Comparison of ENCODE assay signal across 15 cellular contexts in the genomic region with DNA sequence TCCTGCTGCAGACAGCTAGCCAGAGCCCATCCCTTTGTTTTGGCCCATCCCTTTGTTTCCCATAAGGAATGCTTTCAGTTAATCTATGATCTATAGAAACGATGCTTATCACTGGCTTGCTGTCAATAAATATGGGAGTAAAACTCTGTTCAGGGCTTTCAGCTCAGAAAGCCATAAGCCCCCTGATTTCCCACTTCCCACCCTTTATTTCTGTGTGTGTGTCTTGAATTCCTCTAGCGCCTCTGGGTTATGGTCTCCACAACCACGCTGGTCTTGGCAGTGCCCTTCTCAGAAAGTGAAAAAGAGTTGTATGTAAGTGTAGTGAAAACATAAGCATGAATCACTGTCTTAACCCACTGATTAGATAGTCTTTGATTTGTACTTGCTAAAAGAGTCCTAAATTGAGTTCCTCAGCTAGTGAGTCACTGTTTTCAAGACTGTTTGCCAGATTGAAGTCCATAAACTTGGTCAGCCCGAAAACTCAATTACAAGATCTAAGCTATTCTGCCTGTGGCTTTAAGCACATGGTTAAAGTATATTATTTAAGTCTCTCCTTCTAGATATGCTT. TPM values are rescaled to one million over a fixed set of nuclear protein-coding genes. Genes with fewer than 3 reads are reported as not detected.
A peak's percentile ranks its signal among the peaks of the same experiment; 100 is the strongest.
DNase-seq lines count a peak whose midpoint lies in the region; ATAC-seq and TF ChIP-seq lines count a peak whose summit lies in the region.
"Had no signal": no experiment of that assay in that cellular context is flagged by ENCODE, and none has a peak within 500 bp of the region (broad histone marks: within the 10 kb centered on the region; RNA-seq: fewer than 3 reads in every experiment).

No MANE protein-coding gene starts in this region.

- intact Hi-C loops in vagina (cut with DNase I) (no loop called here), uterus (cut with DNase I; ENCODE audit: low total_unique reads) (no loop called here)

- no peak overlapping the region for H2AFZ ChIP-seq in hepatocyte

- H3K36me3 ChIP-seq in hepatocyte (replicated peaks; ENCODE audit: insufficient read depth, low read depth) = no peaks in the 10 kb centered on the region
- no peaks in the 10 kb centered on the region for H3K36me3 ChIP-seq in vagina
- no peaks in the 10 kb centered on the region for H3K36me3 ChIP-seq in uterus
- H3K36me3 ChIP-seq: BE2C, esophagus squamous epithelium had no signal

- H3K27ac ChIP-seq in hepatocyte (peak overlapping the region; percentile 85), vagina (peak overlapping the region; percentile 69), uterus (no peak overlapping the region)
- H3K27ac ChIP-seq: esophagus squamous epithelium had no signal

- no peak overlapping the region for H3K4me3 ChIP-seq in hepatocyte
- H3K4me3 ChIP-seq in vagina = no peak overlapping the region
- no peak overlapping the region for H3K4me3 ChIP-seq in uterus
- H3K4me3 ChIP-seq: esophagus squamous epithelium had no signal

- no peaks in the 10 kb centered on the region for H3K79me2 ChIP-seq in hepatocyte

- no peaks in the 10 kb centered on the region for H3K9me3 ChIP-seq in hepatocyte (ENCODE audit: low read depth)
- H3K9me3 ChIP-seq in vagina = no peaks in the 10 kb centered on the region
- H3K9me3 ChIP-seq in uterus = no peaks in the 10 kb centered on the region
- H3K9me3 ChIP-seq: BE2C had no signal

- H3K27me3 ChIP-seq in hepatocyte = no peaks in the 10 kb centered on the region
- no peaks in the 10 kb centered on the region for H3K27me3 ChIP-seq in vagina
- no peaks in the 10 kb centered on the region for H3K27me3 ChIP-seq in uterus
- H3K27me3 ChIP-seq: BE2C, esophagus squamous epithelium had no signal

- TF ChIP-seq POLR2A in vagina (IDR thresholded peaks at IDR 0.05) = no peak
- TF ChIP-seq POLR2A in uterus (IDR thresholded peaks at IDR 0.05) = no peak

- peak overlapping the region; percentile 27 for H3K27ac Mint-ChIP-seq in activated T-cell treated with anti-CD3 and anti-CD28 coated beads, Interleukin-2, amount 50 U/mL, for 72 hours

- H3K36me3 Mint-ChIP-seq in activated T-cell treated with anti-CD3 and anti-CD28 coated beads, Interleukin-2, amount 50 U/mL, for 72 hours (ENCODE audit: insufficient read depth in 2 of 2) = peaks cover 14 to 15% of the 10 kb centered on the region in 2 donors

- peak; percentile 25 for DNase-seq in stimulated activated CD4-positive, alpha-beta T cell treated with anti-CD3 and anti-CD28 coated beads, Interleukin-15, amount 100 ng/mL, for 24 hours
- no peak for DNase-seq in stimulated activated CD4-positive, alpha-beta T cell treated with anti-CD3 and anti-CD28 coated beads, Interleukin-2, amount 100 ng/mL, for 48 hours
- DNase-seq in activated T-cell treated with anti-CD3 and anti-CD28 coated beads, Interleukin-2, amount 50 U/mL, for 72 hours = peak; percentile 17 to 48
- DNase-seq in hepatocyte (ENCODE audit: low spot score) (peak; percentile 49), vagina (ENCODE audit: extremely low spot score in 2 of 2) (no peak), uterus (no peak), iPS-NIHi11 (ENCODE audit: low spot score) (no peak)
- DNase-seq in central memory CD4-positive, alpha-beta T cell = no peak
- DNase-seq: activated effector memory CD4-positive, alpha-beta T cell treated with anti-CD3 and anti-CD28 coated beads, Interleukin-2, amount 50 U/mL, for 16 hours; BE2C; esophagus squamous epithelium; left colon; NCI-H510A; SHP77 had no signal

- ATAC-seq in activated T-cell treated with anti-CD3 and anti-CD28 coated beads, Interleukin-2, amount 50 U/mL, for 72 hours (replicated peaks in 1 of 2) = peak; percentile 98 to 100
- ATAC-seq: left colon had no signal

- H3K9me3 Mint-ChIP-seq in activated T-cell treated with anti-CD3 and anti-CD28 coated beads, Interleukin-2, amount 50 U/mL, for 72 hours = peaks cover 10 to 12% of the 10 kb centered on the region in 2 donors

- no peaks in the 10 kb centered on the region for H3K9me2 ChIP-seq in hepatocyte (replicated peaks; ENCODE audit: insufficient read depth)

- H3K4me1 ChIP-seq in hepatocyte (ENCODE audit: insufficient read depth) (peaks cover 7% of the 10 kb centered on the region), vagina (no peaks in the 10 kb centered on the region), uterus (no peaks in the 10 kb centered on the region)
- H3K4me1 ChIP-seq: BE2C had no signal

- H3K4me3 Mint-ChIP-seq in activated T-cell treated with anti-CD3 and anti-CD28 coated beads, Interleukin-2, amount 50 U/mL, for 72 hours = no peak overlapping the region

- peaks cover 18% of the 10 kb centered on the region for H3K4me1 Mint-ChIP-seq in activated T-cell treated with anti-CD3 and anti-CD28 coated beads, Interleukin-2, amount 50 U/mL, for 72 hours (ENCODE audit: low read depth)

- H3K27me3 Mint-ChIP-seq in activated T-cell treated with anti-CD3 and anti-CD28 coated beads, Interleukin-2, amount 50 U/mL, for 72 hours (ENCODE audit: low read depth) = peaks cover 44% of the 10 kb centered on the region

- H3K4me2 ChIP-seq in hepatocyte = peak overlapping the region; percentile 61

- 34% methylated on average over 4 of the region's 4 CpGs for WGBS in hepatocyte (ENCODE audit: low lambda C conversion rate, missing lambda C conversion rate)

- TF ChIP-seq CTCF in hepatocyte (IDR thresholded peaks at IDR 0.05; ENCODE audit: poor library complexity) (no peak), vagina (IDR thresholded peaks at IDR 0.05) (no peak), uterus (IDR thresholded peaks at IDR 0.05) (no peak)

- no peaks in the 10 kb centered on the region for H4K20me1 ChIP-seq in hepatocyte (ENCODE audit: insufficient read depth, poor library complexity, severe bottlenecking)

RNA-seq across cellular contexts. Expression of a gene that starts 18.9 kb away (rescaled TPM):
- total RNA-seq in activated T-cell treated with anti-CD3 and anti-CD28 coated beads, Interleukin-2, amount 50 U/mL, for 72 hours = under 1 TPM in 1 of 2 donors, not detected in 1; 0.46 TPM
- 0.04 and 0.23 TPM in 2 replicates for total RNA-seq in hepatocyte
- polyA plus RNA-seq in hepatocyte = not detected in 2 replicates
- total RNA-seq in vagina = 1.2 TPM
- total RNA-seq in uterus = 1 to 10 TPM in 3 of 4 donors, not detected in 1; 2.7 to 7.1 (median 3.7) TPM

RNA-seq across cellular contexts. Expression of a gene that starts 35.8 kb away (rescaled TPM):
- total RNA-seq in activated T-cell treated with anti-CD3 and anti-CD28 coated beads, Interleukin-2, amount 50 U/mL, for 72 hours = 1 to 10 TPM in 1 of 2 donors, under 1 TPM in 1; 0.29 to 1.4 TPM
- 0.07 TPM in 1 of 2 replicates, not detected in the other for total RNA-seq in hepatocyte
- polyA plus RNA-seq in hepatocyte = not detected in 2 replicates
- 3.9 TPM for total RNA-seq in vagina
- 1 to 10 TPM in 1 of 4 donors, under 1 TPM in 1, not detected in 2; 0.41 to 1.2 TPM for total RNA-seq in uterus
- total RNA-seq: cerebellum had no signal

Comparison
In these comparisons a context has a peak if more than half of its experiments do, and no peak if none do; other contexts are left out.
1. DNase-seq: peak in stimulated activated CD4-positive, alpha-beta T cell treated with anti-CD3 and anti-CD28 coated beads, Interleukin-15, amount 100 ng/mL, for 24 hours (single experiment), activated T-cell treated with anti-CD3 and anti-CD28 coated beads, Interleukin-2, amount 50 U/mL, for 72 hours (2 of 2) and hepatocyte (single experiment); none in stimulated activated CD4-positive, alpha-beta T cell treated with anti-CD3 and anti-CD28 coated beads, Interleukin-2, amount 100 ng/mL, for 48 hours (0 of 2), vagina (0 of 2), central memory CD4-positive, alpha-beta T cell (single experiment), uterus (0 of 2) and iPS-NIHi11 (single experiment).
2. H3K27ac ChIP-seq: peak in hepatocyte (single experiment) and vagina (single experiment); none in uterus (0 of 2).